ENCODE assay signal across 8 cellular contexts in genomic region chr10:97499561-97500296, GRCh38. TPM values are rescaled to one million over a fixed set of nuclear protein-coding genes. Genes with fewer than 3 reads are reported as not detected.
A peak's percentile ranks its signal among the peaks of the same experiment; 100 is the strongest.
DNase-seq lines count a peak whose midpoint lies in the region; ATAC-seq and TF ChIP-seq lines count a peak whose summit lies in the region.

No MANE protein-coding gene starts in this region.

- TF ChIP-seq CTCF in hepatocyte (IDR thresholded peaks at IDR 0.05; ENCODE audit: poor library complexity) (no peak), psoas muscle (IDR thresholded peaks at IDR 0.05) (no peak)

- H4K20me1 ChIP-seq in hepatocyte (ENCODE audit: insufficient read depth, poor library complexity, severe bottlenecking): peaks cover 32% of the 10 kb centered on the region

- no peaks in the 10 kb centered on the region for H3K9me2 ChIP-seq in hepatocyte (replicated peaks; ENCODE audit: insufficient read depth)

- 5% methylated on average over 36 of the region's 41 CpGs for WGBS in hepatocyte (ENCODE audit: low lambda C conversion rate, missing lambda C conversion rate)
- 0 to 1% (median 1%) methylated on average over 39 to 41 of the region's 41 CpGs for WGBS in psoas muscle, 3 donors

- in situ Hi-C loops in KBM-7 (cut with MboI; ENCODE audit: low pct_unique_long_range_greater_than_20kb, low sequenced_read_pairs): no loop called here

- H3K27ac Mint-ChIP-seq in CD4-positive, CD25-positive, alpha-beta regulatory T cell: peak overlapping the region in 2 of 3 donors; percentile 4 to 44

- H3K4me3 Mint-ChIP-seq in CD4-positive, CD25-positive, alpha-beta regulatory T cell: peak overlapping the region; percentile 81 to 91 (median 84)

- H3K27me3 Mint-ChIP-seq in CD4-positive, CD25-positive, alpha-beta regulatory T cell: peaks cover 33% of the 10 kb centered on the region

- H3K4me2 ChIP-seq in hepatocyte: peak overlapping the region; percentile 90

- H3K79me2 ChIP-seq in hepatocyte: peaks cover 74% of the 10 kb centered on the region

- no peak for DNase-seq in CD4-positive, CD25-positive, alpha-beta regulatory T cell
- peak; percentile 42 for DNase-seq in KBM-7
- peak in 38 of 58 donors; percentile 11 to 69 (median 46) for DNase-seq in anterior cingulate cortex (lab: John Stamatoyannopoulos, UW)
- no peak for DNase-seq in hepatocyte (ENCODE audit: low spot score)
- DNase-seq in psoas muscle: peak; percentile 84 to 90
- DNase-seq in NCI-H510A treated with DMSO at 0.1 percent for 48 hours (lab: John Stamatoyannopoulos, UW): no peak
- no peak for DNase-seq in OCI-M2 (lab: John Stamatoyannopoulos, UW; ENCODE audit: unreplicated experiment)

- H3K27ac ChIP-seq in CD4-positive, CD25-positive, alpha-beta regulatory T cell (ENCODE audit: insufficient read depth, low read length, poor library complexity, severe bottlenecking): no peak overlapping the region
- H3K27ac ChIP-seq in hepatocyte (peak overlapping the region; percentile 92), psoas muscle (peak overlapping the region; percentile 96)

- no peaks in the 10 kb centered on the region for H3K9me3 ChIP-seq in CD4-positive, CD25-positive, alpha-beta regulatory T cell (ENCODE audit: control insufficient read depth in 2 of 2, low read length in 2 of 2)
- H3K9me3 ChIP-seq in hepatocyte (ENCODE audit: low read depth) (no peaks in the 10 kb centered on the region), psoas muscle (no peaks in the 10 kb centered on the region)

- peaks cover 11 to 46% (median 32%) of the 10 kb centered on the region in 4 donors for H3K4me1 Mint-ChIP-seq in CD4-positive, CD25-positive, alpha-beta regulatory T cell

- intact Hi-C loops in psoas muscle (cut with DNase I): loop anchor here (5.0 kb wide), 2 partner anchors 43 to 53 kb away; no protein-coding TSS in a partner anchor

- no peaks in the 10 kb centered on the region for H3K9me3 Mint-ChIP-seq in CD4-positive, CD25-positive, alpha-beta regulatory T cell

- H3K4me3 ChIP-seq in CD4-positive, CD25-positive, alpha-beta regulatory T cell (ENCODE audit: low read depth, low read length): peak overlapping the region; percentile 37
- peak overlapping the region; percentile 76 for H3K4me3 ChIP-seq in hepatocyte
- H3K4me3 ChIP-seq in psoas muscle: peak overlapping the region; percentile 84

- no peak for ATAC-seq in CD4-positive, CD25-positive, alpha-beta regulatory T cell (ENCODE audit: low read depth in 2 of 2)
- ATAC-seq in psoas muscle (no peak), HG03439 (IDR thresholded peaks at IDR 0.05; ENCODE audit: unreplicated experiment) (no peak)

- peak overlapping the region; percentile 83 for H2AFZ ChIP-seq in hepatocyte

- H3K27me3 ChIP-seq in CD4-positive, CD25-positive, alpha-beta regulatory T cell (ENCODE audit: control insufficient read depth, insufficient read depth, low read length): peaks cover 21% of the 10 kb centered on the region
- no peaks in the 10 kb centered on the region for H3K27me3 ChIP-seq in hepatocyte
- no peaks in the 10 kb centered on the region for H3K27me3 ChIP-seq in psoas muscle (ENCODE audit: insufficient read depth in 3 of 3, low read length in 2 of 3)

- no peaks in the 10 kb centered on the region for H3K36me3 ChIP-seq in CD4-positive, CD25-positive, alpha-beta regulatory T cell (ENCODE audit: control insufficient read depth, insufficient read depth, low read length)
- H3K36me3 ChIP-seq in hepatocyte (replicated peaks; ENCODE audit: insufficient read depth, low read depth) (no peaks in the 10 kb centered on the region), psoas muscle (ENCODE audit: insufficient read depth in 1 of 2, low read depth in 1 of 2) (no peaks in the 10 kb centered on the region)

- peaks cover 34% of the 10 kb centered on the region for H3K4me1 ChIP-seq in CD4-positive, CD25-positive, alpha-beta regulatory T cell (ENCODE audit: control insufficient read depth, insufficient read depth, low read length, poor library complexity, severe bottlenecking)
- H3K4me1 ChIP-seq in hepatocyte (ENCODE audit: insufficient read depth) (peaks cover 28% of the 10 kb centered on the region), psoas muscle (peaks cover 54% of the 10 kb centered on the region)

- H3K36me3 Mint-ChIP-seq in CD4-positive, CD25-positive, alpha-beta regulatory T cell: no peaks in the 10 kb centered on the region

RNA-seq across cellular contexts. Expression of gene UBTD1, which starts 1.0 kb away (rescaled TPM):
- total RNA-seq in CD4-positive, CD25-positive, alpha-beta regulatory T cell: 1.4 TPM
- 1 to 10 TPM in 3 of 4 donors, under 1 TPM in 1; 0.22 to 2.2 (median 2.0) TPM for polyA plus RNA-seq in CD4-positive, CD25-positive, alpha-beta regulatory T cell
- total RNA-seq in hepatocyte (12.8 and 20.6 TPM in 2 replicates), psoas muscle (10 to 100 TPM; 16.0 to 39.2 (median 22.2) TPM)
- polyA plus RNA-seq in hepatocyte (37.0 and 37.1 TPM in 2 replicates), psoas muscle (10 to 100 TPM; 43.6 to 59.2 (median 56.7) TPM)

RNA-seq across cellular contexts. Expression of gene MMS19, which starts 1.5 kb away (rescaled TPM):
- total RNA-seq in CD4-positive, CD25-positive, alpha-beta regulatory T cell: 59.6 TPM
- polyA plus RNA-seq in CD4-positive, CD25-positive, alpha-beta regulatory T cell: 10 to 100 TPM; 26.7 to 44.5 (median 34.8) TPM
- 68.6 and 73.6 TPM in 2 replicates for total RNA-seq in hepatocyte
- 58.4 and 59.8 TPM in 2 replicates for polyA plus RNA-seq in hepatocyte
- 10 to 100 TPM; 33.2 to 39.6 (median 34.4) TPM for total RNA-seq in psoas muscle
- polyA plus RNA-seq in psoas muscle: 10 to 100 TPM; 29.8 to 47.6 (median 43.1) TPM

RNA-seq across cellular contexts. Expression of gene ZDHHC16, which starts 53.8 kb away (rescaled TPM):
- 17.1 TPM for total RNA-seq in CD4-positive, CD25-positive, alpha-beta regulatory T cell
- 10 to 100 TPM; 25.3 to 36.4 (median 28.5) TPM for polyA plus RNA-seq in CD4-positive, CD25-positive, alpha-beta regulatory T cell
- total RNA-seq in hepatocyte: 54.4 and 57.0 TPM in 2 replicates
- 81.9 and 86.8 TPM in 2 replicates for polyA plus RNA-seq in hepatocyte
- total RNA-seq in psoas muscle: 10 to 100 TPM; 19.7 to 24.5 (median 22.7) TPM
- 10 to 100 TPM; 23.2 to 44.9 (median 24.6) TPM for polyA plus RNA-seq in psoas muscle

RNA-seq across cellular contexts. Expression of gene EXOSC1, which starts 53.9 kb away (rescaled TPM):
- total RNA-seq in CD4-positive, CD25-positive, alpha-beta regulatory T cell: 42.2 TPM
- polyA plus RNA-seq in CD4-positive, CD25-positive, alpha-beta regulatory T cell: 100 to 1,000 TPM in 2 of 4 donors, 10 to 100 TPM in 2; 97.5 to 105 (median 101) TPM
- total RNA-seq in hepatocyte (34.7 and 40.0 TPM in 2 replicates), psoas muscle (10 to 100 TPM; 14.0 to 20.4 (median 19.8) TPM)
- polyA plus RNA-seq in hepatocyte (39.1 and 51.7 TPM in 2 replicates), psoas muscle (10 to 100 TPM; 26.4 to 36.5 (median 29.4) TPM)

Comparison
In these comparisons a context has a peak if more than half of its experiments do, and no peak if none do; other contexts are left out.
1. DNase-seq: peak in KBM-7 (single experiment), anterior cingulate cortex (38 of 58) and psoas muscle (2 of 2); none in CD4-positive, CD25-positive, alpha-beta regulatory T cell (0 of 3), hepatocyte (single experiment), NCI-H510A treated with DMSO at 0.1 percent for 48 hours (single experiment) and OCI-M2 (single experiment).
2. Peak in every context shown above with its lines, with median percentiles within 50 percentile points of each other: H3K4me3 ChIP-seq.